19 cellular contexts compared by ENCODE assay signal in genomic region chr13:100666124-100666523, GRCh38. TPM values are rescaled to one million over a fixed set of nuclear protein-coding genes. Genes with fewer than 3 reads are reported as not detected.
DNase-seq lines count a peak whose midpoint lies in the region; ATAC-seq and TF ChIP-seq lines count a peak whose summit lies in the region.
"Had no signal": no experiment of that assay in that cellular context is flagged by ENCODE, and none has a peak within 500 bp of the region (broad histone marks: within the 10 kb centered on the region; RNA-seq: fewer than 3 reads in every experiment).

No MANE protein-coding gene starts in this region.

- H3K4me3 Mint-ChIP-seq in activated CD8-positive, alpha-beta T cell treated with anti-CD3 and anti-CD28 coated beads, Interleukin-2, amount 10 ng/mL, durations not matched to agents 7 days and 5 days: no peak overlapping the region
- H3K4me3 Mint-ChIP-seq in activated CD8-positive, alpha-beta T cell treated with anti-CD3 and anti-CD28 coated beads for 36 hours: no peak overlapping the region
- H3K4me3 Mint-ChIP-seq: activated CD4-positive, alpha-beta memory T cell treated with anti-CD3 and anti-CD28 coated beads for 36 hours; activated T-cell treated with anti-CD3 and anti-CD28 coated beads, Interleukin-2, amount 50 U/mL, for 72 hours had no signal

- H3K4me2 ChIP-seq in OCI-LY3 (ENCODE audit: low read length): peak overlapping the region; percentile 18

- H3K27me3 ChIP-seq in OCI-LY3 (ENCODE audit: low read depth, low read length) (no peaks in the 10 kb centered on the region), testis (no peaks in the 10 kb centered on the region)
- H3K27me3 ChIP-seq: vagina had no signal

- ATAC-seq in activated CD8-positive, alpha-beta T cell treated with anti-CD3 and anti-CD28 coated beads, Interleukin-2, amount 10 ng/mL, durations not matched to agents 7 days and 5 days: no peak
- ATAC-seq in activated CD8-positive, alpha-beta T cell treated with anti-CD3 and anti-CD28 coated beads for 36 hours: no peak
- no peak for ATAC-seq in HG02759 (IDR thresholded peaks at IDR 0.05; ENCODE audit: unreplicated experiment)
- ATAC-seq: activated T-cell treated with anti-CD3 and anti-CD28 coated beads, Interleukin-2, amount 50 U/mL, for 72 hours; HepG2 had no signal

- H3K27me3 Mint-ChIP-seq in activated CD8-positive, alpha-beta T cell treated with anti-CD3 and anti-CD28 coated beads, Interleukin-2, amount 10 ng/mL, durations not matched to agents 7 days and 5 days (ENCODE audit: low read depth): no peaks in the 10 kb centered on the region
- no peaks in the 10 kb centered on the region for H3K27me3 Mint-ChIP-seq in activated CD8-positive, alpha-beta T cell treated with anti-CD3 and anti-CD28 coated beads for 36 hours
- H3K27me3 Mint-ChIP-seq: activated CD4-positive, alpha-beta memory T cell treated with anti-CD3 and anti-CD28 coated beads for 36 hours had no signal

- 48 to 63% methylated on average over 5 of the region's 5 CpGs for WGBS in testis, 2 donors

- H3K9ac ChIP-seq in OCI-LY3 (ENCODE audit: low read length): no peak overlapping the region

- no peaks in the 10 kb centered on the region for H3K9me3 Mint-ChIP-seq in activated CD8-positive, alpha-beta T cell treated with anti-CD3 and anti-CD28 coated beads, Interleukin-2, amount 10 ng/mL, durations not matched to agents 7 days and 5 days (ENCODE audit: insufficient read depth)
- H3K9me3 Mint-ChIP-seq in activated CD8-positive, alpha-beta T cell treated with anti-CD3 and anti-CD28 coated beads for 36 hours: no peaks in the 10 kb centered on the region
- H3K9me3 Mint-ChIP-seq: activated CD4-positive, alpha-beta memory T cell treated with anti-CD3 and anti-CD28 coated beads for 36 hours; activated T-cell treated with anti-CD3 and anti-CD28 coated beads, Interleukin-2, amount 50 U/mL, for 72 hours had no signal

- H3K4me1 ChIP-seq in OCI-LY3 (ENCODE audit: low read length) (peaks cover 20% of the 10 kb centered on the region), testis (no peaks in the 10 kb centered on the region)
- H3K4me1 ChIP-seq: HAP-1, left ventricle myocardium inferior, vagina had no signal

- DNase-seq in activated CD8-positive, alpha-beta T cell treated with anti-CD3 and anti-CD28 coated beads, Interleukin-2, amount 10 ng/mL, durations not matched to agents 7 days and 5 days: no peak
- DNase-seq in activated CD8-positive, alpha-beta T cell treated with anti-CD3 and anti-CD28 coated beads for 36 hours: no peak
- DNase-seq in fibroblast of peridontal ligament (ENCODE audit: extremely low read depth): peak; percentile 57
- peak; percentile 21 for DNase-seq in testis
- no peak for DNase-seq in A172 (ENCODE audit: low spot score)
- DNase-seq in GDM1 (lab: John Stamatoyannopoulos, UW): no peak
- DNase-seq: activated CD4-positive, alpha-beta memory T cell treated with anti-CD3 and anti-CD28 coated beads for 36 hours; activated T-cell treated with anti-CD3 and anti-CD28 coated beads, Interleukin-2, amount 50 U/mL, for 72 hours; left ventricle myocardium inferior; MM.1S; NCI-H524 treated with DMSO at 0.1 percent for 48 hours; posterior cingulate gyrus; stimulated activated naive CD4-positive, alpha-beta T cell treated with Interleukin-2 at 50 U/mL for 16 hours had no signal

- H2AFZ ChIP-seq in OCI-LY3 (ENCODE audit: low read depth, low read length): no peak overlapping the region

- CTCF ChIA-PET in activated CD8-positive, alpha-beta T cell treated with anti-CD3 and anti-CD28 coated beads, Interleukin-2, amount 10 ng/mL, durations not matched to agents 7 days and 5 days (lab: Charles Lee): no interaction called here
- CTCF ChIA-PET in activated CD8-positive, alpha-beta T cell treated with anti-CD3 and anti-CD28 coated beads for 36 hours (lab: Charles Lee): no interaction called here

- POLR2A ChIA-PET in activated CD8-positive, alpha-beta T cell treated with anti-CD3 and anti-CD28 coated beads, Interleukin-2, amount 10 ng/mL, durations not matched to agents 7 days and 5 days (lab: Charles Lee): no interaction called here
- POLR2A ChIA-PET in activated CD8-positive, alpha-beta T cell treated with anti-CD3 and anti-CD28 coated beads for 36 hours (lab: Charles Lee): interaction anchor here (1.0 kb wide), 1 partner anchor 80 kb away, joined by 3 read pairs; no protein-coding TSS in a partner anchor

- no peak for TF ChIP-seq CTCF in activated CD8-positive, alpha-beta T cell treated with anti-CD3 and anti-CD28 coated beads for 36 hours (IDR thresholded peaks at IDR 0.05)
- no peak for TF ChIP-seq CTCF in OCI-LY3 (IDR thresholded peaks at IDR 0.05; ENCODE audit: low read depth, low read length)
- no peak for TF ChIP-seq CTCF in testis (IDR thresholded peaks at IDR 0.05)

- H3K27ac ChIP-seq in OCI-LY3 (ENCODE audit: low read length) (peak overlapping the region; percentile 13), testis (no peak overlapping the region)
- H3K27ac ChIP-seq: coronary artery, left ventricle myocardium inferior, vagina had no signal

- intact Hi-C loops in activated CD8-positive, alpha-beta T cell treated with anti-CD3 and anti-CD28 coated beads for 36 hours (cut with micrococcal nuclease): no loop called here
- intact Hi-C loops in testis (cut with DNase I; ENCODE audit: low total_unique reads): no loop called here

- H3K9me3 ChIP-seq in OCI-LY3 (ENCODE audit: insufficient read depth, low read length) (no peaks in the 10 kb centered on the region), testis (no peaks in the 10 kb centered on the region)
- H3K9me3 ChIP-seq: HAP-1, left ventricle myocardium inferior, vagina had no signal

- no peak for TF ChIP-seq POLR2A in testis (IDR thresholded peaks at IDR 0.05)

- peaks cover 86% of the 10 kb centered on the region for H3K36me3 ChIP-seq in OCI-LY3 (replicated peaks; ENCODE audit: low read depth, low read length)
- H3K36me3 ChIP-seq in testis (ENCODE audit: low read depth, missing control alignments): no peaks in the 10 kb centered on the region

- peaks cover 20% of the 10 kb centered on the region for H3K4me1 Mint-ChIP-seq in activated CD8-positive, alpha-beta T cell treated with anti-CD3 and anti-CD28 coated beads, Interleukin-2, amount 10 ng/mL, durations not matched to agents 7 days and 5 days (ENCODE audit: low read depth)
- peaks cover 9% of the 10 kb centered on the region for H3K4me1 Mint-ChIP-seq in activated CD8-positive, alpha-beta T cell treated with anti-CD3 and anti-CD28 coated beads for 36 hours (ENCODE audit: low read depth)

- H3K4me3 ChIP-seq in OCI-LY3 (ENCODE audit: low read length): no peak overlapping the region
- no peak overlapping the region for H3K4me3 ChIP-seq in testis
- H3K4me3 ChIP-seq: coronary artery, HAP-1, left ventricle myocardium inferior, vagina had no signal

- H4K20me1 ChIP-seq in OCI-LY3 (ENCODE audit: insufficient read depth, low read length): no peaks in the 10 kb centered on the region

- H3K36me3 Mint-ChIP-seq in activated CD8-positive, alpha-beta T cell treated with anti-CD3 and anti-CD28 coated beads, Interleukin-2, amount 10 ng/mL, durations not matched to agents 7 days and 5 days (ENCODE audit: low read depth): peaks cover 78% of the 10 kb centered on the region
- H3K36me3 Mint-ChIP-seq in activated CD8-positive, alpha-beta T cell treated with anti-CD3 and anti-CD28 coated beads for 36 hours (ENCODE audit: low read depth): peaks cover 54% of the 10 kb centered on the region

- H3K27ac Mint-ChIP-seq in activated CD8-positive, alpha-beta T cell treated with anti-CD3 and anti-CD28 coated beads, Interleukin-2, amount 10 ng/mL, durations not matched to agents 7 days and 5 days: peak overlapping the region; percentile 26
- H3K27ac Mint-ChIP-seq in activated CD8-positive, alpha-beta T cell treated with anti-CD3 and anti-CD28 coated beads for 36 hours: no peak overlapping the region
- H3K27ac Mint-ChIP-seq: activated CD4-positive, alpha-beta memory T cell treated with anti-CD3 and anti-CD28 coated beads for 36 hours; activated T-cell treated with anti-CD3 and anti-CD28 coated beads, Interleukin-2, amount 50 U/mL, for 72 hours had no signal

- peaks cover 12% of the 10 kb centered on the region for H3K79me2 ChIP-seq in OCI-LY3 (ENCODE audit: low read length)

RNA-seq across cellular contexts. Expression of gene TMTC4, which starts 8.5 kb away (rescaled TPM):
- total RNA-seq in activated CD8-positive, alpha-beta T cell treated with anti-CD3 and anti-CD28 coated beads, Interleukin-2, amount 10 ng/mL, durations not matched to agents 7 days and 5 days: 10 to 100 TPM; 26.8 to 27.5 TPM
- total RNA-seq in activated CD8-positive, alpha-beta T cell treated with anti-CD3 and anti-CD28 coated beads for 36 hours: 10 to 100 TPM; 13.3 to 16.1 TPM
- total RNA-seq in testis: 10 to 100 TPM; 28.2 to 35.1 TPM
- polyA plus RNA-seq in testis (ENCODE audit: insufficient read depth, low read depth, low replicate concordance): 27.5 TPM
- 6.0 and 8.8 TPM in 2 replicates for total RNA-seq in A172 (2014; rRNA removed; shearing (Covaris generic))

Comparison
In these comparisons a context has a peak if more than half of its experiments do, and no peak if none do; other contexts are left out.
1. DNase-seq: peak in fibroblast of peridontal ligament (single experiment) and testis (single experiment); none in activated CD8-positive, alpha-beta T cell treated with anti-CD3 and anti-CD28 coated beads, Interleukin-2, amount 10 ng/mL, durations not matched to agents 7 days and 5 days (single experiment), activated CD8-positive, alpha-beta T cell treated with anti-CD3 and anti-CD28 coated beads for 36 hours (single experiment), A172 (single experiment) and GDM1 (single experiment).